In the genomic region with DNA sequence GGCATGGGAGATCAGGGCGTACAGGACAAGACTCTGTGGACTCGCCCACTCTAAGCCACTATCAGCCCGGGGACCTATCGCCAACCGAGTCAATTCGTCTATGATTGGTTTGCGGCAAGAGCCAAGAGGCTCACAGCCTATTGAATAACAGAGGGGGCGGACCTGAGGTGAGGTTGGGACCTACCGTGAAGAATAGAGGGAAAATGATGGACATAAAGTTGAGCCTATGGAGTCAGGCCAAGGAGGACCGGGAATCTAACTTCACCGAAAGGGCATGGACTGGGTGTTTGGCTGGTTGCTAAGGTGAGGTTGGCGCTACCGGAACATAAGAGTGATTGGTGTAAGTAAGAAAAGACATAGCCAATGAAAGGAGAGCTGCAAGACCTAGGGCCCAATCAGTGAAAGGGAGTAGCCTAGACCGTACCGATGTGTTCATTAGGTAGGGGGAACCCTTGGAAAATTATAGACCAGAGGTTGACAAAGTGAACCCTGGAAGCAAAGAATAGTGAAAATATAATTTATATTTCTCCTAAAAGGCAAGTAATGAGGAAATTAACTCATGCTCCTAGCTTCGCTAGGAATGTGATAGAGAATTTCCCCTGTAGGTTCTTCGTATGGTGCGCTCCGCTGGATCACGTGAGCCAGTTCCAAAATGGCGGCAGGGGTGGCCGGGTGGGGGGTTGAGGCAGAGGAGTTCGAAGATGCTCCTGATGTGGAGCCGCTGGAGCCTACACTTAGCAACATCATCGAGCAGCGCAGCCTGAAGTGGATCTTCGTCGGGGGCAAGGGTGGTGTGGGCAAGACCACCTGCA, we compare ENCODE assay signal across 8 cellular contexts. TPM values are rescaled to one million over a fixed set of nuclear protein-coding genes. Genes with fewer than 3 reads are reported as not detected.
A peak's percentile ranks its signal among the peaks of the same experiment; 100 is the strongest.
DNase-seq lines count a peak whose midpoint lies in the region; ATAC-seq and TF ChIP-seq lines count a peak whose summit lies in the region.

Gene GET3, plus strand, starts transcription at position 644 of the 812 bp plus-strand sequence. Its CDS starts 9 bp downstream, at position 653.

- H3K9me3 Mint-ChIP-seq in activated B cell treated with CpG ODN at 0.5 μM for 24 hours, result no peaks in the 10 kb centered on the region
- H3K9me3 Mint-ChIP-seq in central memory CD8-positive, alpha-beta T cell, result no peaks in the 10 kb centered on the region

- peak within 1 kb of the TSS; percentile 99 for H3K4me3 ChIP-seq in AG04450 (ENCODE audit: low read depth, low read length)

- peaks cover 42% of the 10 kb centered on the region for H3K4me1 Mint-ChIP-seq in activated B cell treated with CpG ODN at 0.5 μM for 24 hours
- H3K4me1 Mint-ChIP-seq in central memory CD8-positive, alpha-beta T cell, result peaks cover 41% of the 10 kb centered on the region

- ATAC-seq in GM18907 (IDR thresholded peaks at IDR 0.05; ENCODE audit: unreplicated experiment) (peak; percentile 77), HG03159 (IDR thresholded peaks at IDR 0.05; ENCODE audit: unreplicated experiment) (peak; percentile 74), activated B cell treated with CpG ODN at 0.5 μM for 24 hours (ENCODE audit: low read depth) (peak; percentile 79)
- peak; percentile 88 for ATAC-seq in central memory CD8-positive, alpha-beta T cell (replicated peaks; ENCODE audit: extremely low read depth, poor library complexity, severe bottlenecking)

- peak within 1 kb of the TSS; percentile 95 for H3K27ac Mint-ChIP-seq in activated B cell treated with CpG ODN at 0.5 μM for 24 hours
- H3K27ac Mint-ChIP-seq in central memory CD8-positive, alpha-beta T cell (ENCODE audit: low read depth), result peak within 1 kb of the TSS; percentile 61

- H3K27me3 ChIP-seq in AG04450 (ENCODE audit: control insufficient read depth, insufficient read depth, low read length), result no peaks in the 10 kb centered on the region

- peaks cover 3% of the 10 kb centered on the region; the same call in 1 of the 2 replicates for H3K9me3 ChIP-seq in AG04450 (ENCODE audit: control insufficient read depth, insufficient read depth, low read length)

- CTCF ChIA-PET in AG04450 (lab: Charles Lee), result interaction anchor here (0.6 to 5.3 kb wide), 7 partner anchors 20 to 1611 kb away, joined by 3 to 27 read pairs (median 7); no protein-coding TSS in a partner anchor
- CTCF ChIA-PET in activated B cell treated with CpG ODN at 0.5 μM for 24 hours (lab: Charles Lee), result interaction anchor here (0.8 to 1.6 kb wide), 6 partner anchors 13 to 60 kb away, joined by 3 to 6 read pairs (median 4); no protein-coding TSS in a partner anchor

- peaks cover 38% of the 10 kb centered on the region for H3K36me3 Mint-ChIP-seq in activated B cell treated with CpG ODN at 0.5 μM for 24 hours (ENCODE audit: low read depth)
- H3K36me3 Mint-ChIP-seq in central memory CD8-positive, alpha-beta T cell (ENCODE audit: insufficient read depth), result peaks cover 27% of the 10 kb centered on the region

- no peak for TF ChIP-seq CTCF in AG04450 (IDR thresholded peaks at IDR 0.05; ENCODE audit: low read depth, low read length)
- no peak for TF ChIP-seq CTCF in activated B cell treated with CpG ODN at 0.5 μM for 24 hours (IDR thresholded peaks at IDR 0.05)

- no peaks in the 10 kb centered on the region for H3K27me3 Mint-ChIP-seq in activated B cell treated with CpG ODN at 0.5 μM for 24 hours
- H3K27me3 Mint-ChIP-seq in central memory CD8-positive, alpha-beta T cell, result no peaks in the 10 kb centered on the region

- DNase-seq in AG04450 (ENCODE audit: low read depth, low spot score) (peak; percentile 100), NCI-H2227 treated with DMSO at 0.1 percent for 48 hours (lab: John Stamatoyannopoulos, UW) (peak; percentile 97), activated B cell treated with CpG ODN at 0.5 μM for 24 hours (peak; percentile 66), iris pigment epithelial cell (ENCODE audit: low read depth) (peak; percentile 100)
- peak; percentile 54 to 72 for DNase-seq in central memory CD8-positive, alpha-beta T cell (ENCODE audit: low spot score in 2 of 2)
- DNase-seq in stimulated activated CD4-positive, alpha-beta T cell treated with anti-CD3 and anti-CD28 coated beads, Interleukin-12 subunit alpha, Interleukin-12 subunit beta, amount 100 ng/mL, for 24 hours (ENCODE audit: low read depth in 2 of 2), result peak; percentile 55 to 69

- H3K4me3 Mint-ChIP-seq in activated B cell treated with CpG ODN at 0.5 μM for 24 hours, result peak within 1 kb of the TSS; percentile 99
- H3K4me3 Mint-ChIP-seq in central memory CD8-positive, alpha-beta T cell, result peak within 1 kb of the TSS; percentile 93

- H3K27ac ChIP-seq in AG04450 (ENCODE audit: low read depth, low read length), result peak within 1 kb of the TSS; percentile 77

- intact Hi-C loops in activated B cell treated with CpG ODN at 0.5 μM for 24 hours (cut with micrococcal nuclease), result loop anchor here (1.0 kb wide), 2 partner anchors 56 to 69 kb away; partner anchors contain the start of genes DHPS and RNASEH2A

- POLR2A ChIA-PET in AG04450 (lab: Yijun Ruan, JAX), result interaction anchor here (0.6 to 1.5 kb wide), 5 partner anchors 15 to 1360 kb away, joined by 3 to 19 read pairs (median 3); partner anchors contain the start of genes FBXW9, JUNB and TNPO2
- POLR2A ChIA-PET in activated B cell treated with CpG ODN at 0.5 μM for 24 hours (lab: Charles Lee), result interaction anchor here (0.5 to 6.4 kb wide), 13 partner anchors 10 to 201 kb away, joined by 3 to 121 read pairs (median 4); partner anchors contain the start of genes DHPS, FARSA, FBXW9 and GCDH

RNA-seq across cellular contexts. Expression of gene GET3, which starts in this region (rescaled TPM):
- 114 and 129 TPM in 2 replicates for polyA plus RNA-seq in AG04450 (2011; rRNA removed)
- polyA minus RNA-seq in AG04450 (2011; rRNA and poly(A)+ RNA removed), result 59.1 and 81.4 TPM in 2 replicates
- 59.6 and 63.5 TPM in 2 replicates for total RNA-seq in activated B cell treated with CpG ODN at 0.5 μM for 24 hours

Comparison
In these comparisons a context has a peak if more than half of its experiments do, and no peak if none do; other contexts are left out.
1. Peak in every context shown above with its lines: DNase-seq, ATAC-seq, H3K4me3 ChIP-seq and H3K27ac ChIP-seq.